ENCODE assay signal across 25 cellular contexts in genomic region chrX:10992110-10992509, GRCh38.
"Had no signal": no experiment of that assay in that cellular context is flagged by ENCODE, and none has a peak within 500 bp of the region (broad histone marks: within the 10 kb centered on the region; RNA-seq: fewer than 3 reads in every experiment).

No MANE protein-coding gene starts in this region.

- H3K9me3 ChIP-seq: left ventricle myocardium inferior, pancreas, prostate gland, sigmoid colon, spleen, suprapubic skin, thoracic aorta, transverse colon, upper lobe of right lung had no signal

- H3K4me1 Mint-ChIP-seq: immature natural killer cell; naive thymus-derived CD8-positive, alpha-beta T cell; stimulated activated effector memory CD8-positive, alpha-beta T cell treated with anti-CD3 and anti-CD28 coated beads, Interleukin-12 subunit alpha, Interleukin-12 subunit beta, amount 100 ng/mL, for 72 hours had no signal

- H3K27ac ChIP-seq: left ventricle myocardium inferior, pancreas, prostate gland, sigmoid colon, spleen, suprapubic skin, thoracic aorta, transverse colon, upper lobe of right lung had no signal

- H3K9me3 Mint-ChIP-seq: stimulated activated naive CD8-positive, alpha-beta T cell treated with anti-CD3 and anti-CD28 coated beads, Interleukin-15, Interleukin-2, amounts not matched to agents 100 ng/mL and 50 ng/mL, for 24 hours had no signal

- H3K27ac Mint-ChIP-seq: immature natural killer cell; naive thymus-derived CD8-positive, alpha-beta T cell; nephron; stimulated activated effector memory CD8-positive, alpha-beta T cell treated with anti-CD3 and anti-CD28 coated beads, Interleukin-12 subunit alpha, Interleukin-12 subunit beta, amount 100 ng/mL, for 72 hours; stimulated activated naive CD8-positive, alpha-beta T cell treated with anti-CD3 and anti-CD28 coated beads, Interleukin-15, Interleukin-2, amounts not matched to agents 100 ng/mL and 50 ng/mL, for 24 hours had no signal

- ATAC-seq: naive thymus-derived CD8-positive, alpha-beta T cell; pancreas; right cardiac atrium; stimulated activated effector memory CD8-positive, alpha-beta T cell treated with anti-CD3 and anti-CD28 coated beads, Interleukin-12 subunit alpha, Interleukin-12 subunit beta, amount 100 ng/mL, for 72 hours; upper lobe of right lung had no signal

- H3K36me3 ChIP-seq: left ventricle myocardium inferior, pancreas, prostate gland, sigmoid colon, spleen, suprapubic skin, thoracic aorta, transverse colon, upper lobe of right lung had no signal

- H3K27me3 Mint-ChIP-seq: naive thymus-derived CD8-positive, alpha-beta T cell; stimulated activated naive CD8-positive, alpha-beta T cell treated with anti-CD3 and anti-CD28 coated beads, Interleukin-15, Interleukin-2, amounts not matched to agents 100 ng/mL and 50 ng/mL, for 24 hours had no signal

- H3K4me3 Mint-ChIP-seq: immature natural killer cell; naive thymus-derived CD8-positive, alpha-beta T cell; nephron; neural crest cell; stimulated activated effector memory CD8-positive, alpha-beta T cell treated with anti-CD3 and anti-CD28 coated beads, Interleukin-12 subunit alpha, Interleukin-12 subunit beta, amount 100 ng/mL, for 72 hours; stimulated activated naive CD8-positive, alpha-beta T cell treated with anti-CD3 and anti-CD28 coated beads, Interleukin-15, Interleukin-2, amounts not matched to agents 100 ng/mL and 50 ng/mL, for 24 hours had no signal

- H3K36me3 Mint-ChIP-seq: immature natural killer cell; stimulated activated effector memory CD8-positive, alpha-beta T cell treated with anti-CD3 and anti-CD28 coated beads, Interleukin-12 subunit alpha, Interleukin-12 subunit beta, amount 100 ng/mL, for 72 hours had no signal

- H3K4me1 ChIP-seq: left ventricle myocardium inferior, pancreas, prostate gland, sigmoid colon, spleen, suprapubic skin, transverse colon, upper lobe of right lung had no signal

- H3K27me3 ChIP-seq: pancreas, sigmoid colon, spleen, suprapubic skin, transverse colon, upper lobe of right lung had no signal

- H3K4me3 ChIP-seq: left ventricle myocardium inferior, lung, pancreas, prostate gland, sigmoid colon, spleen, suprapubic skin, thoracic aorta, transverse colon, upper lobe of right lung had no signal

- DNase-seq: head of caudate nucleus; hypothalamus; immature natural killer cell; left ventricle myocardium inferior; naive thymus-derived CD8-positive, alpha-beta T cell; nucleus accumbens; pancreas; posterior cingulate gyrus; retina; right cardiac atrium; sigmoid colon; small intestine; spleen; stimulated activated CD4-positive, alpha-beta T cell treated with anti-CD3 and anti-CD28 coated beads, Interleukin-4, amount 100 ng/mL, for 24 hours; stimulated activated naive CD4-positive, alpha-beta T cell; transverse colon; upper lobe of right lung had no signal
